In genomic region chr16:471353-472198, GRCh38 we compare ENCODE assay signal across 13 cellular contexts. TPM values are rescaled to one million over a fixed set of nuclear protein-coding genes. Genes with fewer than 3 reads are reported as not detected.
DNase-seq lines count a peak whose midpoint lies in the region; ATAC-seq, FAIRE-seq and TF ChIP-seq lines count a peak whose summit lies in the region.
"Had no signal": no experiment of that assay in that cellular context is flagged by ENCODE, and none has a peak within 500 bp of the region (broad histone marks: within the 10 kb centered on the region; RNA-seq: fewer than 3 reads in every experiment).

No MANE protein-coding gene starts in this region.

- no peak overlapping the region for H3K56ac ChIP-seq in H1 (replicated peaks; ENCODE audit: insufficient read length, low read depth, low read length)

- DNase-seq in A673 (ENCODE audit: low spot score) (peak; percentile 85), HTR-8/SVneo (ENCODE audit: insufficient read length, low spot score) (no peak), H1 (ENCODE audit: low read depth in 1 of 2, low spot score in 2 of 2) (peak; percentile 64 to 83), left kidney (ENCODE audit: low read depth, low spot score) (peak; percentile 96), GDM1 (lab: John Stamatoyannopoulos, UW) (no peak), SHP77 treated with DMSO at 0.1 percent for 48 hours (lab: John Stamatoyannopoulos, UW) (no peak)
- DNase-seq: activated CD4-positive, alpha-beta T cell treated with anti-CD3 and anti-CD28 coated beads, Interleukin-2, amount 10 ng/mL, durations not matched to agents 7 days and 5 days; adrenal gland had no signal

- H3K14ac ChIP-seq in H1 (ENCODE audit: insufficient read length) = no peak overlapping the region

- 51% methylated on average over 32 of the region's 32 CpGs; no CpG with 5 or more reads in 1 of the 2 experiments for WGBS in H1 (ENCODE audit: extremely low coverage in 1 of 2, insufficient coverage in 1 of 2, insufficient read length in 1 of 2, insufficient replicate concordance in 2 of 2, low coverage in 1 of 2, low lambda C conversion rate in 2 of 2, missing lambda C conversion rate in 1 of 2), 2 experiments

- intact Hi-C loops in A673 (cut with micrococcal nuclease; ENCODE audit: unreplicated experiment) = no loop called here

- no peak overlapping the region for H2BK120ac ChIP-seq in H1 (replicated peaks; ENCODE audit: low read depth, low read length)

- no peaks in the 10 kb centered on the region for H3K23me2 ChIP-seq in H1 (ENCODE audit: low read depth, low read length)

- H2AFZ ChIP-seq in H1 (ENCODE audit: low read length) = no peak overlapping the region

- TF ChIP-seq CTCF in A673 (conservative IDR thresholded peaks at IDR 0.05; ENCODE audit: low read depth, low read length) = no peak
- TF ChIP-seq CTCF in H1 (IDR thresholded peaks at IDR 0.05; ENCODE audit: control extremely low read depth in 1 of 3, insufficient read depth in 1 of 3, low read depth in 1 of 3, low read length in 3 of 3) = no peak

- H3K27ac ChIP-seq in A673 (ENCODE audit: low read depth, low read length, poor library complexity, severe bottlenecking) (peak overlapping the region; percentile 41), H1 (ENCODE audit: low read depth, low read length) (peak overlapping the region; percentile 76)
- H3K27ac ChIP-seq: adrenal gland; BLaER1 treated with 17β-estradiol and CSF1 and Interleukin-3, amounts not matched to agents 10 nM and 100 nM had no signal

- H3K4me3 ChIP-seq in A673 (ENCODE audit: low read depth, low read length, poor library complexity, severe bottlenecking) (no peak overlapping the region), H1 (ENCODE audit: extremely low read depth in 1 of 4, insufficient read depth in 2 of 4, low read depth in 3 of 4, low read length in 4 of 4) (peak overlapping the region in 1 of 4 experiments; percentile 25; a peak in 2 of 8 replicates)
- H3K4me3 ChIP-seq: adrenal gland; BLaER1 treated with 17β-estradiol and CSF1 and Interleukin-3, amounts not matched to agents 10 nM and 100 nM; K562 had no signal

- peak overlapping the region; percentile 78; the same call in 1 of the 2 replicates for H3K18ac ChIP-seq in H1 (ENCODE audit: extremely low read depth, low read length)

- H3K9ac ChIP-seq in H1 (replicated peaks in 1 of 4; ENCODE audit: extremely low read depth in 1 of 4, low read depth in 3 of 4, low read length in 3 of 4) = no peak overlapping the region
- H3K9ac ChIP-seq: BLaER1 treated with 17β-estradiol and CSF1 and Interleukin-3, amounts not matched to agents 10 nM and 100 nM had no signal

- no peak for TF ChIP-seq RAD21 in H1 (IDR thresholded peaks at IDR 0.05 in 1 of 2, conservative IDR thresholded peaks at IDR 0.05 in 1 of 2; ENCODE audit: low read depth in 2 of 2, low read length in 2 of 2)

- H4K8ac ChIP-seq in H1 (ENCODE audit: extremely low read depth, insufficient read depth, low read length) = peak overlapping the region; percentile 88; the same call in 1 of the 2 replicates

- no peak for ATAC-seq in HG03442 (IDR thresholded peaks at IDR 0.05; ENCODE audit: unreplicated experiment)
- no peak for ATAC-seq in HG03520 (IDR thresholded peaks at IDR 0.05; ENCODE audit: unreplicated experiment)
- ATAC-seq: HCT116, K562 had no signal

- no peaks in the 10 kb centered on the region for H3K79me2 ChIP-seq in H1 (ENCODE audit: control insufficient read depth in 1 of 2, insufficient read depth in 2 of 2, low read length in 2 of 2)

- POLR2A ChIA-PET in A673 (lab: Charles Lee; ENCODE audit: low non-redundant PET) (no interaction called here), H1 (lab: Charles Lee; ENCODE audit: partially characterized antibody) (interaction anchor here (1.0 to 1.5 kb wide), 3 partner anchors 10 to 20 kb away, joined by 3 to 5 read pairs (median 3); no protein-coding TSS in a partner anchor)

- H3K23ac ChIP-seq in H1 (ENCODE audit: insufficient read length) = no peak overlapping the region

- peak overlapping the region; percentile 82; the same call in 1 of the 2 replicates for H2BK5ac ChIP-seq in H1 (ENCODE audit: low read depth, low read length)

- peak overlapping the region; percentile 39 for H4K91ac ChIP-seq in H1 (replicated peaks; ENCODE audit: insufficient read length, low read length)

- no peak overlapping the region for H4K5ac ChIP-seq in H1 (ENCODE audit: insufficient read length, low read depth, low read length)

- TF ChIP-seq EP300 in H1 (IDR thresholded peaks at IDR 0.05; ENCODE audit: borderline replicate concordance in 1 of 2, low read depth in 2 of 2, low read length in 2 of 2) = no peak

- H3K4me2 ChIP-seq in H1 (ENCODE audit: insufficient read depth in 1 of 2, low read depth in 2 of 2, low read length in 2 of 2) = peak overlapping the region; percentile 31 to 56
- H3K4me2 ChIP-seq: BLaER1 treated with 17β-estradiol and CSF1 and Interleukin-3, amounts not matched to agents 10 nM and 100 nM had no signal

- no peak overlapping the region; the same call in 1 of the 2 replicates for H2BK20ac ChIP-seq in H1 (ENCODE audit: low read length)

- H3K4ac ChIP-seq in H1 (replicated peaks; ENCODE audit: insufficient read length, low read depth, low read length) = peak overlapping the region; percentile 27

- H2BK15ac ChIP-seq in H1 (ENCODE audit: low read length) = no peak overlapping the region

- H2AK5ac ChIP-seq in H1 (ENCODE audit: low read depth, low read length) = 0 out of 2 replicates have a peak overlapping the region, but pooled peaks have one; percentile 16

- CTCF ChIA-PET in A673 (lab: Charles Lee) (no interaction called here), H1 (lab: Charles Lee; ENCODE audit: partially characterized antibody) (interaction anchor here (0.7 to 1.7 kb wide), 8 partner anchors 14 to 407 kb away, joined by 3 to 5 read pairs (median 4); no protein-coding TSS in a partner anchor)

- FAIRE-seq in HTR-8/SVneo (lab: Jason Lieb, UNC) (peak; percentile 33), H1 (lab: Jason Lieb, UNC) (peak; percentile 97)
- FAIRE-seq: K562 had no signal

- peak overlapping the region; percentile 30; the same call in 1 of the 2 replicates for H2BK12ac ChIP-seq in H1 (ENCODE audit: low read depth, low read length)

- H3K36me3 ChIP-seq in A673 (ENCODE audit: insufficient read depth, low read length, poor library complexity, severe bottlenecking) (no peaks in the 10 kb centered on the region), H1 (ENCODE audit: control insufficient read depth in 2 of 4, insufficient read depth in 4 of 4, low read length in 3 of 4) (no peaks in the 10 kb centered on the region)

- H4K20me1 ChIP-seq in H1 (replicated peaks in 1 of 2; ENCODE audit: control insufficient read depth in 1 of 2, insufficient read depth in 2 of 2, low read length in 2 of 2) = peaks cover 0 to 4% of the 10 kb centered on the region in 2 experiments

- no peak for TF ChIP-seq POLR2A in H1 (IDR thresholded peaks at IDR 0.05; ENCODE audit: control extremely low read depth in 1 of 2, low read depth in 2 of 2, low read length in 2 of 2)

- H3K27me3 ChIP-seq in A673 (replicated peaks; ENCODE audit: insufficient read depth, low read depth, low read length, poor library complexity) (no peaks in the 10 kb centered on the region), H1 (replicated peaks in 1 of 4; ENCODE audit: control insufficient read depth in 3 of 4, extremely low read depth in 1 of 4, insufficient read depth in 3 of 4, low read length in 3 of 4) (no peaks in the 10 kb centered on the region)
- H3K27me3 ChIP-seq: adrenal gland; BLaER1 treated with 17β-estradiol and CSF1 and Interleukin-3, amounts not matched to agents 10 nM and 100 nM had no signal

- H3K79me1 ChIP-seq in H1 (ENCODE audit: low read depth, low read length) = peaks cover 3% of the 10 kb centered on the region; the same call in 1 of the 2 replicates

- H3K4me1 ChIP-seq in A673 (ENCODE audit: insufficient read depth, low read length, poor library complexity, severe bottlenecking) = peaks cover 19% of the 10 kb centered on the region
- H3K4me1 ChIP-seq in H1 (replicated peaks in 1 of 4; ENCODE audit: control insufficient read depth in 3 of 4, insufficient read depth in 4 of 4, low read length in 3 of 4) = peaks cover 10 to 23% (median 16%) of the 10 kb centered on the region in 4 experiments
- H3K4me1 ChIP-seq: adrenal gland had no signal

- BruUV-seq in A673 (replicated peaks; lab: Mats Ljungman, UMichigan) = no TSS peak

- no peaks in the 10 kb centered on the region for H3K9me3 ChIP-seq in A673 (ENCODE audit: low read depth, low read length, poor library complexity, severe bottlenecking)
- H3K9me3 ChIP-seq in H1 (ENCODE audit: insufficient read depth in 2 of 2, low read depth in 1 of 2, low read length in 1 of 2) = no peaks in the 10 kb centered on the region
- H3K9me3 ChIP-seq: adrenal gland; BLaER1 treated with 17β-estradiol and CSF1 and Interleukin-3, amounts not matched to agents 10 nM and 100 nM had no signal

TF ChIP-seq in H1, 55 proteins besides CTCF, POLR2A, EP300 and RAD21 (continues in another document):
- TF ChIP-seq, protein P1, sequence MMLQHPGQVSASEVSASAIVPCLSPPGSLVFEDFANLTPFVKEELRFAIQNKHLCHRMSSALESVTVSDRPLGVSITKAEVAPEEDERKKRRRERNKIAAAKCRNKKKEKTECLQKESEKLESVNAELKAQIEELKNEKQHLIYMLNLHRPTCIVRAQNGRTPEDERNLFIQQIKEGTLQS (IDR thresholded peaks at IDR 0.05; ENCODE audit: insufficient read depth, low read depth, low read length) = no peak
- TF ChIP-seq PHF8 (conservative IDR thresholded peaks at IDR 0.05; ENCODE audit: low read depth, low read length) = no peak

RNA-seq across cellular contexts. Expression of gene RAB11FIP3, which starts 46.1 kb away (rescaled TPM):
- 44.8 and 44.9 TPM in 2 replicates for total RNA-seq in A673 (2021)
- 32.4 and 35.2 TPM in 2 replicates for total RNA-seq in H1 (2021; fragmentation: NEBNext Ultra II Directional; extraction: Animal tissue kit (Norgen Biotek cat#: 25700))
- polyA plus RNA-seq in H1 (2011; rRNA removed) = 9.3 and 16.6 TPM in 2 replicates
- 15.1 TPM for polyA plus RNA-seq in H1 (2011; cell fraction: cytosol; rRNA removed)
- 37.6 TPM for polyA plus RNA-seq in H1 (2011; cell fraction: nucleus; rRNA removed)
- 21.9 to 33.3 TPM (median 31.0 TPM) in 4 replicates for polyA plus RNA-seq in H1 (2012, experiment 1 of 2)
- polyA plus RNA-seq in H1 (2012, experiment 2 of 2) = 20.2 TPM
- polyA plus RNA-seq in H1 (2013, experiment 1 of 2) = 12.5 TPM
- polyA plus RNA-seq in H1 (2013, experiment 2 of 2) = 11.9 TPM
- 9.7 and 14.5 TPM in 2 replicates for polyA minus RNA-seq in H1 (2011; rRNA and poly(A)+ RNA removed)
- 10.8 TPM for polyA minus RNA-seq in H1 (2011; cell fraction: cytosol; rRNA and poly(A)+ RNA removed)
- 21.0 TPM for polyA minus RNA-seq in H1 (2011; cell fraction: nucleus; rRNA and poly(A)+ RNA removed)

RNA-seq across cellular contexts. Expression of gene CAPN15, which starts 55.9 kb away (rescaled TPM):
- total RNA-seq in A673 (2021) = 77.7 and 91.2 TPM in 2 replicates
- total RNA-seq in H1 (2021; fragmentation: NEBNext Ultra II Directional; extraction: Animal tissue kit (Norgen Biotek cat#: 25700)) = 74.6 and 76.9 TPM in 2 replicates
- polyA plus RNA-seq in H1 (2011; rRNA removed) = 38.9 and 68.4 TPM in 2 replicates
- polyA plus RNA-seq in H1 (2011; cell fraction: cytosol; rRNA removed) = 40.1 TPM
- polyA plus RNA-seq in H1 (2011; cell fraction: nucleus; rRNA removed) = 97.9 TPM
- 28.0 to 47.8 TPM (median 43.1 TPM) in 4 replicates for polyA plus RNA-seq in H1 (2012, experiment 1 of 2)
- 29.7 TPM for polyA plus RNA-seq in H1 (2012, experiment 2 of 2)
- 37.4 TPM for polyA plus RNA-seq in H1 (2013, experiment 1 of 2)
- 36.4 TPM for polyA plus RNA-seq in H1 (2013, experiment 2 of 2)
- polyA minus RNA-seq in H1 (2011; rRNA and poly(A)+ RNA removed) = 13.1 and 15.2 TPM in 2 replicates
- polyA minus RNA-seq in H1 (2011; cell fraction: cytosol; rRNA and poly(A)+ RNA removed) = 74.6 TPM
- polyA minus RNA-seq in H1 (2011; cell fraction: nucleus; rRNA and poly(A)+ RNA removed) = 33.7 TPM

Comparison
In these comparisons a context has a peak if more than half of its experiments do, and no peak if none do; other contexts are left out.
1. DNase-seq: peak in A673 (single experiment), H1 (2 of 2) and left kidney (single experiment); none in HTR-8/SVneo (single experiment), GDM1 (single experiment) and SHP77 treated with DMSO at 0.1 percent for 48 hours (single experiment).